9 cellular contexts compared by ENCODE assay signal in genomic region chr20:57620274-57620990, GRCh38. TPM values are rescaled to one million over a fixed set of nuclear protein-coding genes. Genes with fewer than 3 reads are reported as not detected.
A peak's percentile ranks its signal among the peaks of the same experiment; 100 is the strongest.
DNase-seq lines count a peak whose midpoint lies in the region; ATAC-seq and TF ChIP-seq lines count a peak whose summit lies in the region.
"Had no signal": no experiment of that assay in that cellular context is flagged by ENCODE, and none has a peak within 500 bp of the region (broad histone marks: within the 10 kb centered on the region; RNA-seq: fewer than 3 reads in every experiment).

TSS of gene ZBP1 (minus strand) at chr20:57620426. CDS start at chr20:57620295, 131 bp downstream.

- in situ Hi-C loops in GM13976 (cut with MboI; ENCODE audit: low sequenced_read_pairs, unreplicated experiment) = loop anchor here (25.0 kb wide), 1 partner anchor 567 kb away; no protein-coding TSS in a partner anchor

- peak; percentile 84 for DNase-seq in GM13976 (ENCODE audit: low spot score)
- peak; percentile 74 for DNase-seq in HPDE6-E6E7 (ENCODE audit: extremely low spot score)
- peak; percentile 31 for DNase-seq in activated T-helper 9 cell treated with anti-CD3 and anti-CD28 coated beads, Interleukin-2, amount 50 U/mL, for 16 hours (ENCODE audit: low read depth)
- DNase-seq in NCI-H146 (lab: John Stamatoyannopoulos, UW) = no peak
- DNase-seq in NCI-H1105 treated with DMSO at 0.1 percent for 48 hours (lab: John Stamatoyannopoulos, UW) = no peak
- no peak for DNase-seq in testis
- DNase-seq: IMR-90 had no signal

- WGBS in testis, 2 donors = 76 to 81% methylated on average over 17 to 18 of the region's 18 CpGs

- peak within 1 kb of the TSS in 6 of 7 experiments; percentile 12 to 28 (median 20) for H3K4me3 ChIP-seq in skin epidermis
- H3K4me3 ChIP-seq in testis = no peak within 1 kb of the TSS

- ATAC-seq in GM21360 (IDR thresholded peaks at IDR 0.05; ENCODE audit: unreplicated experiment) = peak; percentile 51

- intact Hi-C loops in testis (cut with DNase I; ENCODE audit: low total_unique reads) = no loop called here

- H3K9me3 ChIP-seq in testis = no peaks in the 10 kb centered on the region

- H3K27me3 ChIP-seq in testis = no peaks in the 10 kb centered on the region

- peak within 1 kb of the TSS in 16 of 21 experiments; percentile 34 to 89 (median 70) for H3K27ac ChIP-seq in skin epidermis
- H3K27ac ChIP-seq in testis = no peak within 1 kb of the TSS

- TF ChIP-seq CTCF in GM13976 (IDR thresholded peaks at IDR 0.05; ENCODE audit: borderline replicate concordance, control extremely low read depth, extremely low read depth, insufficient read depth, missing control alignments) (no peak), testis (IDR thresholded peaks at IDR 0.05) (no peak)

- no peaks in the 10 kb centered on the region for H3K4me1 ChIP-seq in testis

- TF ChIP-seq POLR2A in testis (IDR thresholded peaks at IDR 0.05) = no peak

- H3K36me3 ChIP-seq in testis (ENCODE audit: low read depth, missing control alignments) = no peaks in the 10 kb centered on the region

RNA-seq across cellular contexts. Expression of gene ZBP1, which starts in this region (rescaled TPM):
- total RNA-seq in testis = under 1 TPM in 1 of 2 donors, not detected in 1; 0.31 TPM
- polyA plus RNA-seq in testis (ENCODE audit: insufficient read depth, low read depth, low replicate concordance) = 0.66 TPM
- total RNA-seq: IMR-90 had no signal
- polyA plus RNA-seq: IMR-90 had no signal

Comparison
In these comparisons a context has a peak if more than half of its experiments do, and no peak if none do; other contexts are left out.
1. DNase-seq: peak in GM13976 (single experiment), HPDE6-E6E7 (single experiment) and activated T-helper 9 cell treated with anti-CD3 and anti-CD28 coated beads, Interleukin-2, amount 50 U/mL, for 16 hours (single experiment); none in NCI-H146 (single experiment), NCI-H1105 treated with DMSO at 0.1 percent for 48 hours (single experiment) and testis (single experiment).
2. H3K27ac ChIP-seq: peak in skin epidermis (16 of 21); none in testis (0 of 2).
3. H3K4me3 ChIP-seq: peak in skin epidermis (6 of 7); none in testis (0 of 2).